ENCODE assay signal across 12 cellular contexts in the genomic region with DNA sequence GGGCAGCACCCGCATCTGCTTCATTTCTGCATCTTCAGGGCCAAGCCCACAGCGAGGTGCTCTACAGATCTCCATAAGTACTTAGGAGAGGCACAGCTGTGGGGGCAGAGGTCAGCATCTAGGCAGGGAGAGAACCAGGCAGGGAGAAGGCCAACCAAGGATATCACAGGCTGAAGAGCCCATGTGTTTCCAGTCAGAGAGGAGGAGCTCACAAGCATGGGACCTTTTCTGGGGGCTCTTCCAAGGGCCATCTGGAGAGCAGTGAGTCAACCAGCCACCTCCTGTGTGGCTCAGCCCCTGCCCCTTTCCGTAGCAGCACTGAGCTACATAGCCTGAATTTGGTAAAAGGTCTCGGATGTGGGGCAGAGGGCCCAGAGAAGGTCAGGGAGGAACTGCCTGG.
DNase-seq lines count a peak whose midpoint lies in the region; ATAC-seq lines count a peak whose summit lies in the region.
"Had no signal": no experiment of that assay in that cellular context is flagged by ENCODE, and none has a peak within 500 bp of the region (broad histone marks: within the 10 kb centered on the region; RNA-seq: fewer than 3 reads in every experiment).

No MANE protein-coding gene starts in this region.

- H3K36me3 Mint-ChIP-seq in stimulated activated memory B cell treated with anti-CD40 and anti-IgM and Interleukin-4, amounts not matched to agents 10 μg/mL and 1 μg/mL and 100 μg/mL, for 72 hours = no peaks in the 10 kb centered on the region

- ATAC-seq in left cardiac atrium (peak; percentile 19 to 46), HG03432 (IDR thresholded peaks at IDR 0.05; ENCODE audit: unreplicated experiment) (no peak), HG02798 (IDR thresholded peaks at IDR 0.05; ENCODE audit: poor library complexity, unreplicated experiment) (no peak)
- no peak for ATAC-seq in stimulated activated memory B cell treated with anti-CD40 and anti-IgM and Interleukin-4, amounts not matched to agents 10 μg/mL and 1 μg/mL and 100 μg/mL, for 72 hours
- ATAC-seq: A549 had no signal

- no peaks in the 10 kb centered on the region for H3K27me3 Mint-ChIP-seq in stimulated activated memory B cell treated with anti-CD40 and anti-IgM and Interleukin-4, amounts not matched to agents 10 μg/mL and 1 μg/mL and 100 μg/mL, for 72 hours

- peaks cover 54% of the 10 kb centered on the region for H3K4me1 Mint-ChIP-seq in stimulated activated memory B cell treated with anti-CD40 and anti-IgM and Interleukin-4, amounts not matched to agents 10 μg/mL and 1 μg/mL and 100 μg/mL, for 72 hours

- intact Hi-C loops in left cardiac atrium (cut with DNase I) = no loop called here

- DNase-seq in NCI-H2171 treated with DMSO at 0.1 percent for 48 hours (lab: John Stamatoyannopoulos, UW) (peak; percentile 22), NCI-H2171 (lab: John Stamatoyannopoulos, UW) (no peak), RPMI8226 (peak; percentile 71), left cardiac atrium (no peak), dermis blood vessel endothelial cell (no peak)
- DNase-seq: occipital lobe; PC-9; stimulated activated naive CD4-positive, alpha-beta T cell had no signal

- H3K4me3 Mint-ChIP-seq in stimulated activated memory B cell treated with anti-CD40 and anti-IgM and Interleukin-4, amounts not matched to agents 10 μg/mL and 1 μg/mL and 100 μg/mL, for 72 hours = no peak overlapping the region

- H3K9me3 Mint-ChIP-seq in stimulated activated memory B cell treated with anti-CD40 and anti-IgM and Interleukin-4, amounts not matched to agents 10 μg/mL and 1 μg/mL and 100 μg/mL, for 72 hours = no peaks in the 10 kb centered on the region

- peak overlapping the region; percentile 71 for H3K27ac Mint-ChIP-seq in stimulated activated memory B cell treated with anti-CD40 and anti-IgM and Interleukin-4, amounts not matched to agents 10 μg/mL and 1 μg/mL and 100 μg/mL, for 72 hours

Comparison
In these comparisons a context has a peak if more than half of its experiments do, and no peak if none do; other contexts are left out.
1. DNase-seq: peak in NCI-H2171 treated with DMSO at 0.1 percent for 48 hours (single experiment) and RPMI8226 (single experiment); none in NCI-H2171 (single experiment), left cardiac atrium (single experiment) and dermis blood vessel endothelial cell (single experiment).
2. ATAC-seq: peak in left cardiac atrium (2 of 2); none in stimulated activated memory B cell treated with anti-CD40 and anti-IgM and Interleukin-4, amounts not matched to agents 10 μg/mL and 1 μg/mL and 100 μg/mL, for 72 hours (single experiment), HG03432 (single experiment) and HG02798 (single experiment).